24 cellular contexts compared by ENCODE assay signal in genomic region chr13:55788548-55788947, GRCh38.
"Had no signal": no experiment of that assay in that cellular context is flagged by ENCODE, and none has a peak within 500 bp of the region (broad histone marks: within the 10 kb centered on the region; RNA-seq: fewer than 3 reads in every experiment).

No MANE protein-coding gene starts in this region.

- ATAC-seq: effector memory CD8-positive, alpha-beta T cell; esophagus mucosa; foreskin keratinocyte; gastrocnemius medialis; gastroesophageal sphincter; heart left ventricle; heart right ventricle had no signal

- DNase-seq: colonic mucosa; cortex of kidney; dermis blood vessel endothelial cell; dorsolateral prefrontal cortex; effector CD4-positive, alpha-beta T cell; effector CD8-positive, alpha-beta T cell; effector memory CD4-positive, alpha-beta T cell; effector memory CD8-positive, alpha-beta T cell; endodermal cell; erythroblast; esophagus squamous epithelium; foreskin fibroblast; foreskin keratinocyte; foreskin melanocyte; gastrocnemius medialis; glutamatergic neuron; head of caudate nucleus; heart left ventricle; heart right ventricle had no signal

- H3K27ac Mint-ChIP-seq: dendritic cell treated with granulocyte-macrophage colony-stimulating factor and Interleukin-4, amounts not matched to agents 40 ng/mL and 50 ng/mL, for 4 days; effector memory CD8-positive, alpha-beta T cell; endodermal cell had no signal

- H3K4me3 Mint-ChIP-seq: dendritic cell treated with granulocyte-macrophage colony-stimulating factor and Interleukin-4, amounts not matched to agents 40 ng/mL and 50 ng/mL, for 4 days; effector memory CD8-positive, alpha-beta T cell; endodermal cell had no signal

- FAIRE-seq: endometrium, endothelial cell of umbilical vein had no signal

- H3K4me1 Mint-ChIP-seq: endodermal cell had no signal

- H3K27me3 Mint-ChIP-seq: dendritic cell treated with granulocyte-macrophage colony-stimulating factor and Interleukin-4, amounts not matched to agents 40 ng/mL and 50 ng/mL, for 4 days; effector memory CD8-positive, alpha-beta T cell had no signal
